Comparison of ENCODE assay signal across 8 cellular contexts in the genomic region with DNA sequence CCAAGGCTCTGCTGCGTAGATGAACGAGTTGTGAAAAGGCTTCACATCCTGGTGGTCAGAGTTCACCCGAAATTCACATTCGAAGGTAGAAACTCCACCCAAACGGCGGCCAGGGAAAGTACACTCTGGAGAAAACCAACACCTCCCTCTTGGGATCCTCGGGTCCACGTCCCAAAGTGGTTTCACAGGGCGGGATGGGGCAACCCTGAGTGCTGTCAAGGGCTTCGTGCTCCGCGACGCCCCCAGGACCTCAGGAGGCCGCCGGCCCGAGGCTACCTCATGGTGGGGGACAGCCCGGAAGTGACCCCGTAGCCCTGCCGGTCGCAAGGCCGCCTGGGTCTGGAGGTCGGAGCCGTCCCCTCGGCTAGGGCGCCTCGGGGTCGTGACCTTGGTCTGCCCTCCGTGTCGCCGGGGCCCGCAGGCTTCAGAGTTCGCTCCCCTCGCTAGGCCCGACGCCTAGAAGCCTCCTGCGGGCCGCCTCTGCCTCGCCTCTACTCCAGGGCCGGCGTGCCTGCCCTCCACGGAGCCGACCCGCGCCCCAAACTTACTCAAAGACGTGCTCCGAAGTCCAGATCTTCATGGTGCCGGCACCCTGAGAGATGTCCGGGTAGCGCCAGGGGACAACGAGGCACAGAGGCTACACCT. TPM values are rescaled to one million over a fixed set of nuclear protein-coding genes. Genes with fewer than 3 reads are reported as not detected.
DNase-seq lines count a peak whose midpoint lies in the region; ATAC-seq and TF ChIP-seq lines count a peak whose summit lies in the region.

A gene (minus strand): TSS at position 636 of the 645 bp plus-strand sequence. CDS start 56 bp downstream, at position 580.

- CTCF ChIA-PET in naive thymus-derived CD4-positive, alpha-beta T cell (lab: Charles Lee), result interaction anchor here (1.0 kb wide), 1 partner anchor 18 kb away, joined by 3 read pairs; no protein-coding TSS in a partner anchor

- H3K27ac Mint-ChIP-seq in T-helper 17 cell, result peak within 1 kb of the TSS; percentile 92
- peak within 1 kb of the TSS; percentile 76 to 96 (median 91) for H3K27ac Mint-ChIP-seq in naive thymus-derived CD4-positive, alpha-beta T cell

- POLR2A ChIA-PET in naive thymus-derived CD4-positive, alpha-beta T cell (lab: Charles Lee), result interaction anchor here (0.6 to 4.3 kb wide), 9 partner anchors 8 to 156 kb away, joined by 3 to 58 read pairs (median 4); a partner anchor contains a TSS

- TF ChIP-seq CTCF in esophagus muscularis mucosa (IDR thresholded peaks at IDR 0.05), result no peak

- peak; percentile 49 for TF ChIP-seq POLR2A in esophagus muscularis mucosa (IDR thresholded peaks at IDR 0.05; ENCODE audit: low read depth)

- H3K36me3 ChIP-seq in esophagus muscularis mucosa, result peaks cover 4 to 20% (median 9%) of the 10 kb centered on the region in 4 donors
- H3K36me3 ChIP-seq in naive thymus-derived CD4-positive, alpha-beta T cell (ENCODE audit: control insufficient read depth in 2 of 3, insufficient read depth in 3 of 3, low read length in 3 of 3), result peaks cover 7 to 11% (median 10%) of the 10 kb centered on the region in 3 experiments

- peak within 1 kb of the TSS; percentile 63 to 88 (median 78) for H3K4me3 ChIP-seq in esophagus muscularis mucosa
- peak within 1 kb of the TSS; percentile 76 for H3K4me3 ChIP-seq in naive thymus-derived CD4-positive, alpha-beta T cell (ENCODE audit: low read length)

- intact Hi-C loops in esophagus muscularis mucosa (cut with DNase I), result loop anchor here (5.0 kb wide), 1 partner anchor 155 kb away; no protein-coding TSS in a partner anchor
- intact Hi-C loops in naive thymus-derived CD4-positive, alpha-beta T cell (cut with micrococcal nuclease), result loop anchor here (1.0 to 5.0 kb wide), 11 partner anchors 10 to 1410 kb away; a partner anchor contains a TSS

- H3K27me3 ChIP-seq in esophagus muscularis mucosa, result no peaks in the 10 kb centered on the region
- H3K27me3 ChIP-seq in naive thymus-derived CD4-positive, alpha-beta T cell (ENCODE audit: control insufficient read depth in 2 of 2, insufficient read depth in 2 of 2, low read length in 2 of 2), result no peaks in the 10 kb centered on the region

- peak; percentile 25 for ATAC-seq in GM19328 (IDR thresholded peaks at IDR 0.05; ENCODE audit: unreplicated experiment)
- ATAC-seq in HG03354 (IDR thresholded peaks at IDR 0.05; ENCODE audit: poor library complexity, severe bottlenecking, unreplicated experiment), result peak; percentile 28
- peak; percentile 24 for ATAC-seq in T-helper 17 cell
- peak; percentile 39 for ATAC-seq in naive thymus-derived CD4-positive, alpha-beta T cell

- H3K9me3 Mint-ChIP-seq in naive thymus-derived CD4-positive, alpha-beta T cell, result no peaks in the 10 kb centered on the region

- H3K9me3 ChIP-seq in T-helper 17 cell (ENCODE audit: control insufficient read depth, low read length, poor library complexity, severe bottlenecking) (no peaks in the 10 kb centered on the region), esophagus muscularis mucosa (no peaks in the 10 kb centered on the region)
- H3K9me3 ChIP-seq in naive thymus-derived CD4-positive, alpha-beta T cell (ENCODE audit: control insufficient read depth in 2 of 3, low read length in 3 of 3), result no peaks in the 10 kb centered on the region

- WGBS in esophagus muscularis mucosa, result 9% methylated on average over 27 of the region's 50 CpGs

- TF ChIP-seq EP300 in esophagus muscularis mucosa (IDR thresholded peaks at IDR 0.05), result no peak

- H3K4me1 Mint-ChIP-seq in T-helper 17 cell, result peaks cover 38% of the 10 kb centered on the region
- H3K4me1 Mint-ChIP-seq in naive thymus-derived CD4-positive, alpha-beta T cell, result peaks cover 33 to 52% (median 50%) of the 10 kb centered on the region in 7 donors

- peaks cover 32 to 41% (median 37%) of the 10 kb centered on the region in 4 donors for H3K4me1 ChIP-seq in esophagus muscularis mucosa
- peaks cover 30 to 32% of the 10 kb centered on the region in 2 donors for H3K4me1 ChIP-seq in naive thymus-derived CD4-positive, alpha-beta T cell (ENCODE audit: control insufficient read depth in 2 of 2, insufficient read depth in 2 of 2, low read length in 2 of 2)

- peak; percentile 16 for DNase-seq in Daoy (ENCODE audit: low read depth)
- DNase-seq in T-helper 17 cell, result peak; percentile 21 to 28 (median 21)
- peak; percentile 87 for DNase-seq in esophagus muscularis mucosa (ENCODE audit: extremely low spot score)
- DNase-seq in naive thymus-derived CD4-positive, alpha-beta T cell, result peak in 5 of 9 donors; percentile 12 to 59 (median 16)
- DNase-seq in midbrain (lab: John Stamatoyannopoulos, UW), result no peak
- no peak for DNase-seq in DMS114 treated with DMSO at 0.1 percent for 48 hours (lab: John Stamatoyannopoulos, UW; ENCODE audit: unreplicated experiment)

- peak within 1 kb of the TSS; percentile 90 for H3K4me3 Mint-ChIP-seq in T-helper 17 cell
- peak within 1 kb of the TSS; percentile 81 to 96 (median 90) for H3K4me3 Mint-ChIP-seq in naive thymus-derived CD4-positive, alpha-beta T cell

- no peaks in the 10 kb centered on the region for H3K36me3 Mint-ChIP-seq in T-helper 17 cell (ENCODE audit: low read depth)
- H3K36me3 Mint-ChIP-seq in naive thymus-derived CD4-positive, alpha-beta T cell, result peaks cover 3 to 23% (median 6%) of the 10 kb centered on the region in 5 donors

- H3K27me3 Mint-ChIP-seq in T-helper 17 cell, result no peaks in the 10 kb centered on the region
- no peaks in the 10 kb centered on the region for H3K27me3 Mint-ChIP-seq in naive thymus-derived CD4-positive, alpha-beta T cell

- peak within 1 kb of the TSS; percentile 78 to 85 (median 80) for H3K27ac ChIP-seq in esophagus muscularis mucosa (replicated peaks in 1 of 4)
- peak within 1 kb of the TSS; percentile 93 for H3K27ac ChIP-seq in naive thymus-derived CD4-positive, alpha-beta T cell (ENCODE audit: low read depth, low read length)

RNA-seq across cellular contexts. Expression of the gene that starts here (rescaled TPM):
- total RNA-seq in Daoy (2014; rRNA removed; shearing (Covaris generic)), result 85.1 and 128 TPM in 2 replicates
- total RNA-seq in T-helper 17 cell, result 10 to 100 TPM; 53.8 to 72.6 TPM
- total RNA-seq in esophagus muscularis mucosa, result 10 to 100 TPM; 32.0 to 48.4 (median 36.6) TPM
- total RNA-seq in naive thymus-derived CD4-positive, alpha-beta T cell, result 10 to 100 TPM; 37.1 to 70.4 (median 44.0) TPM
- 10 to 100 TPM; 17.6 to 27.4 TPM for polyA plus RNA-seq in naive thymus-derived CD4-positive, alpha-beta T cell

Comparison
In these comparisons a context has a peak if more than half of its experiments do, and no peak if none do; other contexts are left out.
1. DNase-seq: peak in Daoy (single experiment), T-helper 17 cell (3 of 3), esophagus muscularis mucosa (single experiment) and naive thymus-derived CD4-positive, alpha-beta T cell (5 of 9); none in midbrain (single experiment) and DMS114 treated with DMSO at 0.1 percent for 48 hours (single experiment).
2. Peak in every context shown above with its lines, with median percentiles within 50 percentile points of each other: ATAC-seq.